ENCODE assay signal across 2 cellular contexts in the genomic region with DNA sequence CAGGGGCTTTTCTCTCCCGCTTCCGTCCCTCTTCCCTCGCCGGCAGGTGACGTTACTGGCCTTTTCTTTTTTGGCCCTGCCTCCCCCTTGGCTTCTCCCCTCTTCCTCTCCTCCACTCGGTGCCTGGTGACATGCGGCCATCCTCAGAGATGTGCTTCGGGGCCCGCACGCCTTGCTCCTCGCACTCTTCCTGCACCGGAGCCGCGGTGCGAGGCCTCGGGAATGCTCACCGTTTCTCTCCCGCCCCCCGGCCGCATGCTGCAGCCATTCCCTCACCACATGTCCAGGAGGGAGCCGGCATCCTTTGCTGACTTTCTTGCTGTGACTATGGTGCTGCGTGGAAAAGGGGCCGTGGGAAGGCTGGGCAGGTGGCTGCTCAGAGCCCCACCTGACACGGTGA.
TF ChIP-seq lines count a peak whose summit lies in the region.

No MANE protein-coding gene starts in this region.

TF ChIP-seq in WTC11, 78 proteins besides CTCF, POLR2A, EP300 and RAD21:
- TF ChIP-seq, protein P1, sequence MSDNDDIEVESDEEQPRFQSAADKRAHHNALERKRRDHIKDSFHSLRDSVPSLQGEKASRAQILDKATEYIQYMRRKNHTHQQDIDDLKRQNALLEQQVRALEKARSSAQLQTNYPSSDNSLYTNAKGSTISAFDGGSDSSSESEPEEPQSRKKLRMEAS (CRISPR knock-in tag; IDR thresholded peaks at IDR 0.05), result 0 out of 2 replicates have a peak, but pooled peaks have one; percentile 20
- TF ChIP-seq ZNF423 (CRISPR knock-in tag; IDR thresholded peaks at IDR 0.05), result no peak

TF ChIP-seq in H1, 55 proteins besides CTCF, POLR2A, EP300 and RAD21:
- TF ChIP-seq, protein P1 (IDR thresholded peaks at IDR 0.05), result peak; percentile 66
- TF ChIP-seq EGR1 (IDR thresholded peaks at IDR 0.05; ENCODE audit: borderline replicate concordance, low read depth, low read length) (no peak), TAF7 (optimal IDR thresholded peaks at IDR 0.05; ENCODE audit: borderline replicate concordance, low read depth, low read length) (no peak), CTBP2 (IDR thresholded peaks at IDR 0.05; ENCODE audit: borderline replicate concordance, insufficient read depth, insufficient read length, low read length) (no peak), SP2 (IDR thresholded peaks at IDR 0.05; ENCODE audit: low read length) (no peak), RBBP5 (IDR thresholded peaks at IDR 0.05; ENCODE audit: borderline replicate concordance, low read depth, low read length) (no peak), TCF12 (IDR thresholded peaks at IDR 0.05; ENCODE audit: low read depth, low read length) (no peak), NANOG (IDR thresholded peaks at IDR 0.05; ENCODE audit: insufficient read depth, low read depth, low read length, poor library complexity, severe bottlenecking) (no peak)
- TF ChIP-seq, protein P2, sequence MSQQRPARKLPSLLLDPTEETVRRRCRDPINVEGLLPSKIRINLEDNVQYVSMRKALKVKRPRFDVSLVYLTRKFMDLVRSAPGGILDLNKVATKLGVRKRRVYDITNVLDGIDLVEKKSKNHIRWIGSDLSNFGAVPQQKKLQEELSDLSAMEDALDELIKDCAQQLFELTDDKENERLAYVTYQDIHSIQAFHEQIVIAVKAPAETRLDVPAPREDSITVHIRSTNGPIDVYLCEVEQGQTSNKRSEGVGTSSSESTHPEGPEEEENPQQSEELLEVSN (IDR thresholded peaks at IDR 0.05), result peak; percentile 75
